Comparison of ENCODE assay signal across 19 cellular contexts in the genomic region with DNA sequence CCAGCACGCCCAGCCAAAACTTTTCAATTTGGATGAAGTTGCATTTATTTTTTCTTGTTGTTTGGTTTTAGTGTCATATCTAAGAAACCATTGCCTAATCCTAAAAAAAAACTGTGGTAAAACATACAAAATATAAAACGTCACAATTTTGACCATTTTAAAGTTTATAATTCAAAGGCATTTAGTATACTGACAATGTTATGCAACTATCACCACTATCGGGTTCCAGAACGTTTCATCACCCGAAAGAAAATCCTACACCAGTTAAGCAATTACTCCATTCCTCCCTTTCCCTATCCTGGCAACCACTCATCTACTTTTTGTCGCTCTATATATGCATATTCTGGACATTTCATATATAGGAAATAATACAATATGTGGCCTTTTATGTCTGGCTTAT. TPM values are rescaled to one million over a fixed set of nuclear protein-coding genes. Genes with fewer than 3 reads are reported as not detected.
DNase-seq lines count a peak whose midpoint lies in the region; ATAC-seq and TF ChIP-seq lines count a peak whose summit lies in the region.
"Had no signal": no experiment of that assay in that cellular context is flagged by ENCODE, and none has a peak within 500 bp of the region (broad histone marks: within the 10 kb centered on the region; RNA-seq: fewer than 3 reads in every experiment).

No MANE protein-coding gene starts in this region.

- 92% methylated on average over 6 of the region's 6 CpGs for WGBS in mammary epithelial cell (ENCODE audit: low coverage, missing lambda C conversion rate)
- WGBS in aorta, 2 donors, result 82 to 85% methylated on average over 6 of the region's 6 CpGs
- WGBS in ovary, 3 donors, result 79 to 84% (median 79%) methylated on average over 6 of the region's 6 CpGs

- intact Hi-C loops in MCF 10A (cut with micrococcal nuclease), result no loop called here
- intact Hi-C loops in mammary epithelial cell (cut with micrococcal nuclease), result no loop called here
- intact Hi-C loops in aorta (cut with DNase I), result no loop called here
- intact Hi-C loops in ovary (cut with DNase I), result no loop called here

- no peak overlapping the region for H2AFZ ChIP-seq in mammary epithelial cell (ENCODE audit: low read depth, low read length)

- H3K4me1 ChIP-seq in mammary epithelial cell (ENCODE audit: insufficient read depth, low read length) (no peaks in the 10 kb centered on the region), adipocyte (ENCODE audit: control insufficient read depth, insufficient read depth, low read length) (peaks cover 19% of the 10 kb centered on the region), aorta (ENCODE audit: control insufficient read depth in 1 of 2, insufficient read depth in 2 of 2, low read length in 2 of 2) (no peaks in the 10 kb centered on the region), ovary (ENCODE audit: insufficient read depth) (no peaks in the 10 kb centered on the region)
- H3K4me1 ChIP-seq: SJSA1 had no signal

- H3K27ac ChIP-seq in mammary epithelial cell (ENCODE audit: insufficient read depth, low read depth, low read length) (no peak overlapping the region), aorta (ENCODE audit: low read depth in 1 of 2, low read length in 2 of 2) (no peak overlapping the region), ovary (no peak overlapping the region)
- H3K27ac ChIP-seq: C4-2B, SJSA1 had no signal

- H3K27me3 Mint-ChIP-seq in MCF 10A (ENCODE audit: insufficient read depth, unreplicated experiment), result peaks cover 11% of the 10 kb centered on the region

- no peaks in the 10 kb centered on the region for H3K9me3 ChIP-seq in mammary epithelial cell (replicated peaks; ENCODE audit: insufficient read depth, low read length)
- no peaks in the 10 kb centered on the region for H3K9me3 ChIP-seq in adipocyte (ENCODE audit: control insufficient read depth, low read length)
- H3K9me3 ChIP-seq in aorta (ENCODE audit: control insufficient read depth, low read length), result no peaks in the 10 kb centered on the region
- H3K9me3 ChIP-seq in ovary, result no peaks in the 10 kb centered on the region
- H3K9me3 ChIP-seq: SJSA1 had no signal

- DNase-seq in MCF 10A (ENCODE audit: unreplicated experiment) (peak; percentile 43), mammary epithelial cell (no peak), adipocyte (ENCODE audit: low read depth) (peak; percentile 57), fibroblast of pulmonary artery (ENCODE audit: low read depth) (peak; percentile 35), stromal cell of bone marrow (ENCODE audit: low read depth) (peak; percentile 38), aorta (no peak), H4 (ENCODE audit: low spot score) (no peak), ovary (no peak)
- DNase-seq: 8988T, DMS53, GDM1, GOT3, NCI-H1417, NCI-H187, NCI-H446 treated with DMSO at 0.1 percent for 48 hours, NCI-H526 treated with DMSO at 0.1 percent for 48 hours had no signal

- H3K36me3 ChIP-seq in mammary epithelial cell (ENCODE audit: insufficient read depth, low read length), result no peaks in the 10 kb centered on the region
- H3K36me3 ChIP-seq in adipocyte (ENCODE audit: control insufficient read depth, insufficient read depth, low read length, severe bottlenecking), result no peaks in the 10 kb centered on the region
- no peaks in the 10 kb centered on the region for H3K36me3 ChIP-seq in aorta (ENCODE audit: control insufficient read depth in 1 of 2, insufficient read depth in 2 of 2, low read length in 1 of 2)
- H3K36me3 ChIP-seq in ovary, result no peaks in the 10 kb centered on the region
- H3K36me3 ChIP-seq: SJSA1 had no signal

- no peak for TF ChIP-seq CTCF in MCF 10A (IDR thresholded peaks at IDR 0.05; ENCODE audit: unreplicated experiment)
- no peak for TF ChIP-seq CTCF in mammary epithelial cell (conservative IDR thresholded peaks at IDR 0.05 in 1 of 2, IDR thresholded peaks at IDR 0.05 in 1 of 2; ENCODE audit: extremely low read depth in 1 of 2, insufficient read depth in 1 of 2, low read depth in 1 of 2, low read length in 2 of 2)
- TF ChIP-seq CTCF in fibroblast of pulmonary artery (IDR thresholded peaks at IDR 0.05; ENCODE audit: low read length, missing control alignments), result no peak
- TF ChIP-seq CTCF in ovary (IDR thresholded peaks at IDR 0.05), result no peak

- H3K27me3 ChIP-seq in mammary epithelial cell (ENCODE audit: insufficient read depth, low read length) (no peaks in the 10 kb centered on the region), adipocyte (replicated peaks; ENCODE audit: control insufficient read depth, insufficient read depth, low read length) (no peaks in the 10 kb centered on the region), aorta (ENCODE audit: control insufficient read depth in 1 of 2, insufficient read depth in 2 of 2, low read length in 1 of 2) (no peaks in the 10 kb centered on the region), ovary (no peaks in the 10 kb centered on the region)
- H3K27me3 ChIP-seq: SJSA1 had no signal

- H3K9ac ChIP-seq in mammary epithelial cell (ENCODE audit: insufficient read depth, low read length) (no peak overlapping the region), adipocyte (ENCODE audit: low read length) (no peak overlapping the region)

- H3K4me1 Mint-ChIP-seq in MCF 10A (ENCODE audit: insufficient read depth, unreplicated experiment), result peaks cover 14% of the 10 kb centered on the region

- H4K20me1 ChIP-seq in mammary epithelial cell (ENCODE audit: insufficient read depth, low read length), result no peaks in the 10 kb centered on the region

- H3K9me3 Mint-ChIP-seq in MCF 10A (ENCODE audit: unreplicated experiment), result no peaks in the 10 kb centered on the region

- H3K4me2 ChIP-seq in mammary epithelial cell (ENCODE audit: insufficient read depth, low read depth, low read length), result no peak overlapping the region

- dilution Hi-C loops in mammary epithelial cell (cut with HindIII; ENCODE audit: low sequenced_read_pairs), result loop anchor here (10.0 kb wide), 1 partner anchor 80 kb away; a partner anchor contains a TSS

- no peaks in the 10 kb centered on the region for H3K36me3 Mint-ChIP-seq in MCF 10A (ENCODE audit: insufficient read depth, unreplicated experiment)

- CTCF ChIA-PET in MCF 10A (lab: Yijun Ruan, JAX) (interaction anchor here (0.6 kb wide), 1 partner anchor 157 kb away, joined by 3 read pairs; no protein-coding TSS in a partner anchor), mammary epithelial cell (lab: Charles Lee; ENCODE audit: low non-redundant PET) (no interaction called here)

- TF ChIP-seq EP300 in ovary (IDR thresholded peaks at IDR 0.05), result no peak

- TF ChIP-seq POLR2A in ovary (IDR thresholded peaks at IDR 0.05), result no peak

- no peak for ATAC-seq in aorta (ENCODE audit: low FRiP score)
- ATAC-seq: Right ventricle myocardium inferior had no signal

- no peaks in the 10 kb centered on the region for H3K79me2 ChIP-seq in mammary epithelial cell (ENCODE audit: insufficient read depth, low read length)

- POLR2A ChIA-PET in MCF 10A (lab: Yijun Ruan, JAX), result no interaction called here

- H3K4me3 ChIP-seq in mammary epithelial cell (replicated peaks in 1 of 3; ENCODE audit: insufficient read depth in 1 of 3, low read depth in 2 of 3, low read length in 3 of 3), result no peak overlapping the region
- H3K4me3 ChIP-seq in adipocyte (ENCODE audit: low read length), result no peak overlapping the region
- H3K4me3 ChIP-seq in fibroblast of pulmonary artery (replicated peaks; ENCODE audit: low read depth, low read length), result no peak overlapping the region
- H3K4me3 ChIP-seq in aorta (ENCODE audit: low read length in 2 of 2), result no peak overlapping the region
- no peak overlapping the region for H3K4me3 ChIP-seq in ovary
- H3K4me3 ChIP-seq: SJSA1 had no signal

- no peak overlapping the region for H3K27ac Mint-ChIP-seq in MCF 10A (ENCODE audit: low read depth, unreplicated experiment)

- no TSS peak for BruUV-seq in MCF 10A (replicated peaks; lab: Mats Ljungman, UMichigan)
- BruUV-seq in mammary epithelial cell (replicated peaks; lab: Mats Ljungman, UMichigan), result no TSS peak

- H3K4me3 Mint-ChIP-seq in MCF 10A (ENCODE audit: unreplicated experiment), result no peak overlapping the region

- in situ Hi-C loops in mammary epithelial cell (cut with MboI; ENCODE audit: low sequenced_read_pairs in 2 of 2), result no loop called here

RNA-seq across cellular contexts. Expression of a gene that starts 30.5 kb away (rescaled TPM):
- total RNA-seq in MCF 10A (2022) (not detected in 2 replicates), mammary epithelial cell (not detected), aorta (not detected), ovary (not detected)
- polyA plus RNA-seq in mammary epithelial cell (not detected), aorta (not detected), ovary (not detected)
- polyA minus RNA-seq in mammary epithelial cell, result not detected
- total RNA-seq in H4 (2014; rRNA removed; shearing (Covaris generic)), result not detected in 2 replicates
- total RNA-seq: Right ventricle myocardium inferior, SJSA1 had no signal

RNA-seq across cellular contexts. Expression of a gene that starts 49.9 kb away (rescaled TPM):
- total RNA-seq in MCF 10A (2022) (90.2 and 104 TPM in 2 replicates), mammary epithelial cell (100 to 1,000 TPM; 111 to 185 TPM), aorta (100 to 1,000 TPM; 130 to 166 TPM), ovary (100 to 1,000 TPM in 5 of 7 donors, 10 to 100 TPM in 2; 48.4 to 208 (median 136) TPM)
- polyA plus RNA-seq in mammary epithelial cell (65.7 TPM), aorta (100 to 1,000 TPM in 1 of 2 donors, 10 to 100 TPM in 1; 21.9 to 135 TPM), ovary (10 to 100 TPM; 77.3 to 86.6 TPM)
- polyA minus RNA-seq in mammary epithelial cell, result 152 TPM
- 23.6 and 40.7 TPM in 2 replicates for total RNA-seq in H4 (2014; rRNA removed; shearing (Covaris generic))

RNA-seq across cellular contexts. Expression of a gene that starts 57.8 kb away (rescaled TPM):
- total RNA-seq in MCF 10A (2022), result not detected in 2 replicates
- total RNA-seq in mammary epithelial cell, result not detected
- not detected for polyA plus RNA-seq in mammary epithelial cell
- polyA minus RNA-seq in mammary epithelial cell, result not detected
- 10 to 100 TPM; 27.7 to 85.2 TPM for total RNA-seq in aorta
- 10 to 100 TPM in 1 of 2 donors, 1 to 10 TPM in 1; 8.8 to 25.3 TPM for polyA plus RNA-seq in aorta
- total RNA-seq in H4 (2014; rRNA removed; shearing (Covaris generic)), result not detected in 2 replicates
- 10 to 100 TPM in 3 of 7 donors, 1 to 10 TPM in 4; 2.4 to 14.1 (median 10.0) TPM for total RNA-seq in ovary
- 10 to 100 TPM; 15.5 to 45.7 TPM for polyA plus RNA-seq in ovary
- total RNA-seq: SJSA1 had no signal

Comparison
In these comparisons a context has a peak if more than half of its experiments do, and no peak if none do; other contexts are left out.
1. DNase-seq: peak in MCF 10A (single experiment), adipocyte (single experiment), fibroblast of pulmonary artery (single experiment) and stromal cell of bone marrow (single experiment); none in mammary epithelial cell (single experiment), aorta (0 of 2), H4 (single experiment) and ovary (0 of 5).